9 cellular contexts compared by ENCODE assay signal in the genomic region with DNA sequence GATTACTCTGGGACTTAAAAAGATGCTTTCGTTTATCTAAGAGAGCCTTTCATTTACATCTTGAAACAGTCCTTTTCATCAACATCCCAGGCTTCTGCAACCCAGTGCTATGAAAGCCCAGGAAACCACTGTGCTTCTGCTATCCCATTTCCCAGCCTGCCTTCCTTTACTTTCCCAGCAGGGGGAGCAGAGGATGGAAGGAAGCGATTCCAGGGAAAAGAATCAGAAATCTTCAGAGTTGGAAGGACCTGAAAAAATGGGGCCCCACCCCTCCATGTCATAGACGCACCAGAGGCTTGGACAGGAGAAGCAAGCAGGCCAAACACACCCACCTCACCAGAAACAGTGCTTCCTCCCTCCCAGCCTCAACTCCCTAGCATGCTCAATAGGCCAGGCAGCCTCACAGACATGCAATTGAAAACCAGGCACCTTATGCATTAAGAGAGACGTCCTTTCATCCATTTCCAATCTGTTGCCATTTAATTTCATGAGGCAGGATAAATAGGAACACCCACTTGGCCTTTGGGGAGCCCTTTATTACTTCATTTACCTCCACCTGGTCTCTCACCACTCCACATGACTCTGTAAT.
DNase-seq lines count a peak whose midpoint lies in the region; ATAC-seq and TF ChIP-seq lines count a peak whose summit lies in the region.
"Had no signal": no experiment of that assay in that cellular context is flagged by ENCODE, and none has a peak within 500 bp of the region (broad histone marks: within the 10 kb centered on the region; RNA-seq: fewer than 3 reads in every experiment).

No MANE protein-coding gene starts in this region.

- peak; percentile 35 to 67 for DNase-seq in cardiac muscle cell (ENCODE audit: low read depth in 1 of 2, low spot score in 1 of 2)
- no peak for DNase-seq in cardiac septum (ENCODE audit: low spot score)
- DNase-seq in adrenal gland: peak in 6 of 7 donors; percentile 13 to 63 (median 18)
- peak; percentile 55 for DNase-seq in inferior parietal cortex (ENCODE audit: extremely low spot score)
- DNase-seq in mesenteric fat pad (ENCODE audit: low spot score): no peak
- DNase-seq in NOMO-1 (lab: John Stamatoyannopoulos, UW; ENCODE audit: unreplicated experiment in 2 of 2): no peak
- no peak for DNase-seq in activated CD8-positive, alpha-beta T cell treated with anti-CD3 and anti-CD28 coated beads, Interleukin-2, amount 10 ng/mL, durations not matched to agents 7 days and 5 days
- DNase-seq: GDM1 had no signal

- CTCF ChIA-PET in activated CD8-positive, alpha-beta T cell treated with anti-CD3 and anti-CD28 coated beads, Interleukin-2, amount 10 ng/mL, durations not matched to agents 7 days and 5 days (lab: Charles Lee): no interaction called here

- H3K27ac Mint-ChIP-seq in activated CD8-positive, alpha-beta T cell treated with anti-CD3 and anti-CD28 coated beads, Interleukin-2, amount 10 ng/mL, durations not matched to agents 7 days and 5 days: no peak overlapping the region

- TF ChIP-seq POLR2A in adrenal gland (IDR thresholded peaks at IDR 0.05): no peak

- 25 to 30% (median 27%) methylated on average over 4 of the region's 4 CpGs for WGBS in adrenal gland, 4 donors

- H3K36me3 Mint-ChIP-seq in activated CD8-positive, alpha-beta T cell treated with anti-CD3 and anti-CD28 coated beads, Interleukin-2, amount 10 ng/mL, durations not matched to agents 7 days and 5 days (ENCODE audit: low read depth): no peaks in the 10 kb centered on the region

- TF ChIP-seq CTCF in cardiac muscle cell (IDR thresholded peaks at IDR 0.05; ENCODE audit: low read depth, low read length) (peak; percentile 89), adrenal gland (IDR thresholded peaks at IDR 0.05) (peak; percentile 25 to 63 (median 44))

- ATAC-seq in activated CD8-positive, alpha-beta T cell treated with anti-CD3 and anti-CD28 coated beads, Interleukin-2, amount 10 ng/mL, durations not matched to agents 7 days and 5 days: no peak
- ATAC-seq in HG02884 (IDR thresholded peaks at IDR 0.05; ENCODE audit: unreplicated experiment): no peak

- no peak overlapping the region for H3K4me3 Mint-ChIP-seq in activated CD8-positive, alpha-beta T cell treated with anti-CD3 and anti-CD28 coated beads, Interleukin-2, amount 10 ng/mL, durations not matched to agents 7 days and 5 days

- H3K27me3 ChIP-seq in cardiac muscle cell (no peaks in the 10 kb centered on the region), adrenal gland (no peaks in the 10 kb centered on the region)

- H3K9me3 Mint-ChIP-seq in activated CD8-positive, alpha-beta T cell treated with anti-CD3 and anti-CD28 coated beads, Interleukin-2, amount 10 ng/mL, durations not matched to agents 7 days and 5 days (ENCODE audit: insufficient read depth): peaks cover 9% of the 10 kb centered on the region

- no peaks in the 10 kb centered on the region for H3K4me1 ChIP-seq in cardiac muscle cell (ENCODE audit: low read depth)
- no peaks in the 10 kb centered on the region for H3K4me1 ChIP-seq in adrenal gland (replicated peaks in 1 of 2)

- H3K9me3 ChIP-seq in cardiac muscle cell (ENCODE audit: low read depth): no peaks in the 10 kb centered on the region
- no peaks in the 10 kb centered on the region for H3K9me3 ChIP-seq in adrenal gland (replicated peaks in 1 of 3)

- no peaks in the 10 kb centered on the region for H3K4me1 Mint-ChIP-seq in activated CD8-positive, alpha-beta T cell treated with anti-CD3 and anti-CD28 coated beads, Interleukin-2, amount 10 ng/mL, durations not matched to agents 7 days and 5 days (ENCODE audit: low read depth)

- H3K36me3 ChIP-seq in cardiac muscle cell (no peaks in the 10 kb centered on the region), adrenal gland (replicated peaks in 1 of 2) (no peaks in the 10 kb centered on the region)

- POLR2A ChIA-PET in activated CD8-positive, alpha-beta T cell treated with anti-CD3 and anti-CD28 coated beads, Interleukin-2, amount 10 ng/mL, durations not matched to agents 7 days and 5 days (lab: Charles Lee): no interaction called here

- H3K27ac ChIP-seq in cardiac muscle cell (no peak overlapping the region), adrenal gland (no peak overlapping the region)

- H3K27me3 Mint-ChIP-seq in activated CD8-positive, alpha-beta T cell treated with anti-CD3 and anti-CD28 coated beads, Interleukin-2, amount 10 ng/mL, durations not matched to agents 7 days and 5 days (ENCODE audit: low read depth): no peaks in the 10 kb centered on the region

- H3K4me3 ChIP-seq in cardiac muscle cell (no peak overlapping the region), adrenal gland (no peak overlapping the region)

- intact Hi-C loops in cardiac septum (cut with DNase I) (loop anchor here (5.0 to 10.0 kb wide), 2 partner anchors 342 to 575 kb away; no protein-coding TSS in a partner anchor), adrenal gland (cut with DNase I) (no loop called here)

Comparison
In these comparisons a context has a peak if more than half of its experiments do, and no peak if none do; other contexts are left out.
1. DNase-seq: peak in cardiac muscle cell (2 of 2), adrenal gland (6 of 7) and inferior parietal cortex (single experiment); none in cardiac septum (single experiment), mesenteric fat pad (single experiment), NOMO-1 (0 of 2) and activated CD8-positive, alpha-beta T cell treated with anti-CD3 and anti-CD28 coated beads, Interleukin-2, amount 10 ng/mL, durations not matched to agents 7 days and 5 days (single experiment).